In genomic region chr2:233087725-233088124, GRCh38 we compare ENCODE assay signal across 1 cellular context.
TF ChIP-seq lines count a peak whose summit lies in the region.

No MANE protein-coding gene starts in this region.

TF ChIP-seq in K562, 482 proteins besides CTCF, POLR2A, EP300 and RAD21:
- TF ChIP-seq MLX (CRISPR knock-in tag; conservative IDR thresholded peaks at IDR 0.05) (no peak), SPI1 (IDR thresholded peaks at IDR 0.05; ENCODE audit: borderline replicate concordance, low read depth, low read length) (peak; percentile 29; the same call in 1 of the 2 replicates), MEIS2 (IDR thresholded peaks at IDR 0.05; ENCODE audit: partially characterized antibody) (peak; percentile 29)
TF ChIP-seq in K562: peak in this region for 2.
